ENCODE assay signal across 20 cellular contexts in genomic region chr6:166623318-166623717, GRCh38. TPM values are rescaled to one million over a fixed set of nuclear protein-coding genes. Genes with fewer than 3 reads are reported as not detected.
DNase-seq lines count a peak whose midpoint lies in the region; ATAC-seq and TF ChIP-seq lines count a peak whose summit lies in the region.
"Had no signal": no experiment of that assay in that cellular context is flagged by ENCODE, and none has a peak within 500 bp of the region (broad histone marks: within the 10 kb centered on the region; RNA-seq: fewer than 3 reads in every experiment).

No MANE protein-coding gene starts in this region.

- H3K27ac Mint-ChIP-seq in activated CD8-positive, alpha-beta memory T cell treated with anti-CD3 and anti-CD28 coated beads, Interleukin-2, amount 10 ng/mL, durations not matched to agents 7 days and 5 days, result no peak overlapping the region
- H3K27ac Mint-ChIP-seq: H9; natural killer cell treated with Interleukin-12 subunit alpha and Interleukin-12 subunit beta and Interleukin-15 and Interleukin-18, amount 100 ng/mL, for 72 hours; stimulated activated memory B cell treated with anti-CD40 and anti-IgM and Interleukin-4, amounts not matched to agents 10 μg/mL and 1 μg/mL and 100 μg/mL, for 72 hours; T-helper 17 cell had no signal

- H3K9me3 ChIP-seq in lower lobe of right lung, result no peaks in the 10 kb centered on the region
- no peaks in the 10 kb centered on the region for H3K9me3 ChIP-seq in upper lobe of left lung

- no peaks in the 10 kb centered on the region for H3K36me3 Mint-ChIP-seq in activated CD8-positive, alpha-beta memory T cell treated with anti-CD3 and anti-CD28 coated beads, Interleukin-2, amount 10 ng/mL, durations not matched to agents 7 days and 5 days
- H3K36me3 Mint-ChIP-seq: natural killer cell treated with Interleukin-12 subunit alpha and Interleukin-12 subunit beta and Interleukin-15 and Interleukin-18, amount 100 ng/mL, for 72 hours had no signal

- DNase-seq in activated CD8-positive, alpha-beta memory T cell treated with anti-CD3 and anti-CD28 coated beads, Interleukin-2, amount 10 ng/mL, durations not matched to agents 7 days and 5 days, result peak; percentile 19
- no peak for DNase-seq in activated CD8-positive, alpha-beta memory T cell treated with anti-CD3 and anti-CD28 coated beads, Interleukin-2, amount 50 U/mL, for 4 hours
- DNase-seq in cardiac fibroblast (ENCODE audit: low read depth in 2 of 2) (peak; percentile 47 to 51), lower lobe of right lung (no peak), upper lobe of left lung (peak in 1 of 2 donors; percentile 74), NCI-H1105 (lab: John Stamatoyannopoulos, UW) (no peak)
- DNase-seq: ACHN; activated effector memory CD4-positive, alpha-beta T cell treated with Interleukin-2 at 50 U/mL for 16 hours; anterior cingulate cortex; H9; NCI-H1048; NCI-H345; Right ventricle myocardium superior; T-helper 17 cell had no signal

- ATAC-seq in activated CD8-positive, alpha-beta memory T cell treated with anti-CD3 and anti-CD28 coated beads, Interleukin-2, amount 10 ng/mL, durations not matched to agents 7 days and 5 days, result no peak
- ATAC-seq in lower lobe of right lung (peak; percentile 0 to 24), upper lobe of left lung (ENCODE audit: low FRiP score in 2 of 2) (no peak), HG03565 (IDR thresholded peaks at IDR 0.05; ENCODE audit: unreplicated experiment) (no peak), GM21717 (IDR thresholded peaks at IDR 0.05; ENCODE audit: unreplicated experiment) (no peak)
- ATAC-seq: K562; natural killer cell treated with Interleukin-12 subunit alpha and Interleukin-12 subunit beta and Interleukin-15 and Interleukin-18, amount 100 ng/mL, for 72 hours; stimulated activated memory B cell treated with anti-CD40 and anti-IgM and Interleukin-4, amounts not matched to agents 10 μg/mL and 1 μg/mL and 100 μg/mL, for 72 hours; T-helper 17 cell had no signal

- no peaks in the 10 kb centered on the region for H3K9me3 Mint-ChIP-seq in activated CD8-positive, alpha-beta memory T cell treated with anti-CD3 and anti-CD28 coated beads, Interleukin-2, amount 10 ng/mL, durations not matched to agents 7 days and 5 days (ENCODE audit: low read depth)
- H3K9me3 Mint-ChIP-seq: H9; natural killer cell treated with Interleukin-12 subunit alpha and Interleukin-12 subunit beta and Interleukin-15 and Interleukin-18, amount 100 ng/mL, for 72 hours; stimulated activated memory B cell treated with anti-CD40 and anti-IgM and Interleukin-4, amounts not matched to agents 10 μg/mL and 1 μg/mL and 100 μg/mL, for 72 hours had no signal

- intact Hi-C loops in lower lobe of right lung (cut with DNase I), result loop anchor here (10.0 kb wide), 1 partner anchor 69 kb away; no protein-coding TSS in a partner anchor

- no peak overlapping the region for H3K4me3 Mint-ChIP-seq in activated CD8-positive, alpha-beta memory T cell treated with anti-CD3 and anti-CD28 coated beads, Interleukin-2, amount 10 ng/mL, durations not matched to agents 7 days and 5 days
- H3K4me3 Mint-ChIP-seq: H9; natural killer cell treated with Interleukin-12 subunit alpha and Interleukin-12 subunit beta and Interleukin-15 and Interleukin-18, amount 100 ng/mL, for 72 hours; stimulated activated memory B cell treated with anti-CD40 and anti-IgM and Interleukin-4, amounts not matched to agents 10 μg/mL and 1 μg/mL and 100 μg/mL, for 72 hours; T-helper 17 cell had no signal

- H3K4me3 ChIP-seq in cardiac fibroblast (replicated peaks in 1 of 2; ENCODE audit: low read depth in 2 of 2, low read length in 2 of 2) (no peak overlapping the region), lower lobe of right lung (peak overlapping the region; percentile 5), upper lobe of left lung (no peak overlapping the region)
- H3K4me3 ChIP-seq: coronary artery, K562 had no signal

- peak in 1 of 4 donors; percentile 43 for TF ChIP-seq POLR2A in upper lobe of left lung (IDR thresholded peaks at IDR 0.05)

- TF ChIP-seq EP300 in upper lobe of left lung (IDR thresholded peaks at IDR 0.05), result peak in 3 of 4 donors; percentile 14 to 94 (median 56)

- TF ChIP-seq CTCF in cardiac fibroblast (IDR thresholded peaks at IDR 0.05; ENCODE audit: low read depth, low read length) (no peak), lower lobe of right lung (IDR thresholded peaks at IDR 0.05) (no peak), upper lobe of left lung (IDR thresholded peaks at IDR 0.05) (no peak)

- H3K27ac ChIP-seq in lower lobe of right lung, result peak overlapping the region; percentile 76
- H3K27ac ChIP-seq in upper lobe of left lung, result peak overlapping the region; percentile 87 to 96 (median 90)

- peaks cover 5% of the 10 kb centered on the region for H3K36me3 ChIP-seq in lower lobe of right lung
- peaks cover 0 to 7% (median 3%) of the 10 kb centered on the region in 4 donors for H3K36me3 ChIP-seq in upper lobe of left lung

- 58 to 77% methylated on average over 5 of the region's 5 CpGs for whole genome bisulfite sequencing in upper lobe of left lung, 2 donors

- H3K27me3 ChIP-seq in lower lobe of right lung (ENCODE audit: low read depth) (no peaks in the 10 kb centered on the region), upper lobe of left lung (no peaks in the 10 kb centered on the region)

- H3K4me1 ChIP-seq in lower lobe of right lung (peaks cover 70% of the 10 kb centered on the region), upper lobe of left lung (peaks cover 61 to 75% (median 71%) of the 10 kb centered on the region in 4 donors)

- CTCF ChIA-PET in activated CD8-positive, alpha-beta memory T cell treated with anti-CD3 and anti-CD28 coated beads, Interleukin-2, amount 10 ng/mL, durations not matched to agents 7 days and 5 days (lab: Charles Lee), result no interaction called here

- H3K27me3 Mint-ChIP-seq in activated CD8-positive, alpha-beta memory T cell treated with anti-CD3 and anti-CD28 coated beads, Interleukin-2, amount 10 ng/mL, durations not matched to agents 7 days and 5 days, result peaks cover 38% of the 10 kb centered on the region

- H3K4me1 Mint-ChIP-seq in activated CD8-positive, alpha-beta memory T cell treated with anti-CD3 and anti-CD28 coated beads, Interleukin-2, amount 10 ng/mL, durations not matched to agents 7 days and 5 days, result peaks cover 10% of the 10 kb centered on the region

RNA-seq across cellular contexts. Expression of gene RPS6KA2, which starts 3.7 kb away (rescaled TPM):
- total RNA-seq in activated CD8-positive, alpha-beta memory T cell treated with anti-CD3 and anti-CD28 coated beads, Interleukin-2, amount 10 ng/mL, durations not matched to agents 7 days and 5 days, result 1 to 10 TPM; 4.5 to 5.4 TPM
- total RNA-seq in lower lobe of right lung (102 TPM), upper lobe of left lung (100 to 1,000 TPM; 101 to 233 (median 168) TPM)

RNA-seq across cellular contexts. Expression of gene RAMACL, which starts 36.8 kb away (rescaled TPM):
- total RNA-seq in activated CD8-positive, alpha-beta memory T cell treated with anti-CD3 and anti-CD28 coated beads, Interleukin-2, amount 10 ng/mL, durations not matched to agents 7 days and 5 days, result under 1 TPM; 0.14 to 0.29 TPM
- total RNA-seq in lower lobe of right lung (6.6 TPM), upper lobe of left lung (10 to 100 TPM in 3 of 6 donors, 1 to 10 TPM in 3; 3.7 to 13.0 (median 7.9) TPM)

Comparison
In these comparisons a context has a peak if more than half of its experiments do, and no peak if none do; other contexts are left out.
1. DNase-seq: peak in activated CD8-positive, alpha-beta memory T cell treated with anti-CD3 and anti-CD28 coated beads, Interleukin-2, amount 10 ng/mL, durations not matched to agents 7 days and 5 days (single experiment) and cardiac fibroblast (2 of 2); none in activated CD8-positive, alpha-beta memory T cell treated with anti-CD3 and anti-CD28 coated beads, Interleukin-2, amount 50 U/mL, for 4 hours (single experiment), lower lobe of right lung (single experiment) and NCI-H1105 (single experiment).
2. ATAC-seq: peak in lower lobe of right lung (2 of 2); none in activated CD8-positive, alpha-beta memory T cell treated with anti-CD3 and anti-CD28 coated beads, Interleukin-2, amount 10 ng/mL, durations not matched to agents 7 days and 5 days (single experiment), upper lobe of left lung (0 of 2), HG03565 (single experiment) and GM21717 (single experiment).
3. RNA of gene RPS6KA2, which starts 3.7 kb away (total RNA-seq): 101 to 233 TPM in upper lobe of left lung and 102 TPM in lower lobe of right lung (single experiment); 4.5 to 5.4 TPM in activated CD8-positive, alpha-beta memory T cell treated with anti-CD3 and anti-CD28 coated beads, Interleukin-2, amount 10 ng/mL, durations not matched to agents 7 days and 5 days; every median in the first group is over 10 times any median in the second.